Comparison of ENCODE assay signal across 15 cellular contexts in genomic region chr5:79800979-79801827, GRCh38.
A peak's percentile ranks its signal among the peaks of the same experiment; 100 is the strongest.
DNase-seq lines count a peak whose midpoint lies in the region; ATAC-seq, FAIRE-seq and TF ChIP-seq lines count a peak whose summit lies in the region.
"Had no signal": no experiment of that assay in that cellular context is flagged by ENCODE, and none has a peak within 500 bp of the region (broad histone marks: within the 10 kb centered on the region; RNA-seq: fewer than 3 reads in every experiment).

No MANE protein-coding gene starts in this region.

- TF ChIP-seq EP300 in H1 (IDR thresholded peaks at IDR 0.05; ENCODE audit: borderline replicate concordance in 1 of 2, low read depth in 2 of 2, low read length in 2 of 2): no peak

- POLR2A ChIA-PET in activated naive CD8-positive, alpha-beta T cell treated with anti-CD3 and anti-CD28 coated beads, Interleukin-2, amount 10 ng/mL, durations not matched to agents 7 days and 5 days (lab: Charles Lee): no interaction called here
- POLR2A ChIA-PET in H1 (lab: Charles Lee; ENCODE audit: partially characterized antibody): no interaction called here

- peak; percentile 63 for ATAC-seq in activated naive CD8-positive, alpha-beta T cell treated with anti-CD3 and anti-CD28 coated beads, Interleukin-2, amount 10 ng/mL, durations not matched to agents 7 days and 5 days (ENCODE audit: low read depth)
- ATAC-seq in activated naive CD8-positive, alpha-beta T cell treated with anti-CD3 and anti-CD28 coated beads, Interleukin-2, amount 50 U/mL, for 24 hours: no peak
- ATAC-seq in stimulated activated memory B cell treated with anti-CD40 and anti-IgM and Interleukin-4, amounts not matched to agents 10 μg/mL and 1 μg/mL and 100 μg/mL, for 72 hours: peak; percentile 54
- no peak for ATAC-seq in HG02885 (IDR thresholded peaks at IDR 0.05; ENCODE audit: poor library complexity, unreplicated experiment)

- no peaks in the 10 kb centered on the region for H4K20me1 ChIP-seq in H1 (replicated peaks in 1 of 2; ENCODE audit: control insufficient read depth in 1 of 2, insufficient read depth in 2 of 2, low read length in 2 of 2)

- peak overlapping the region; percentile 26 for H3K4me3 Mint-ChIP-seq in activated naive CD8-positive, alpha-beta T cell treated with anti-CD3 and anti-CD28 coated beads, Interleukin-2, amount 10 ng/mL, durations not matched to agents 7 days and 5 days
- H3K4me3 Mint-ChIP-seq in activated naive CD8-positive, alpha-beta T cell treated with anti-CD3 and anti-CD28 coated beads, Interleukin-2, amount 50 U/mL, for 24 hours: no peak overlapping the region
- no peak overlapping the region for H3K4me3 Mint-ChIP-seq in stimulated activated memory B cell treated with anti-CD40 and anti-IgM and Interleukin-4, amounts not matched to agents 10 μg/mL and 1 μg/mL and 100 μg/mL, for 72 hours
- H3K4me3 Mint-ChIP-seq: activated naive CD4-positive, alpha-beta T cell treated with anti-CD3 and anti-CD28 coated beads, Interleukin-2, amount 50 U/mL, for 24 hours; endodermal cell had no signal

- 93% methylated on average over 8 of the region's 8 CpGs; no CpG with 5 or more reads in 1 of the 2 experiments for WGBS in H1 (ENCODE audit: extremely low coverage in 1 of 2, insufficient coverage in 1 of 2, insufficient read length in 1 of 2, insufficient replicate concordance in 2 of 2, low coverage in 1 of 2, low lambda C conversion rate in 2 of 2, missing lambda C conversion rate in 1 of 2), 2 experiments

- no peak overlapping the region for H3K4ac ChIP-seq in H1 (replicated peaks; ENCODE audit: insufficient read length, low read depth, low read length)

- no peak overlapping the region for H3K18ac ChIP-seq in H1 (ENCODE audit: extremely low read depth, low read length)

- H3K14ac ChIP-seq in H1 (ENCODE audit: insufficient read length): no peak overlapping the region

- H3K56ac ChIP-seq in H1 (replicated peaks; ENCODE audit: insufficient read length, low read depth, low read length): no peak overlapping the region

- H4K91ac ChIP-seq in H1 (replicated peaks; ENCODE audit: insufficient read length, low read length): no peak overlapping the region

- no peak for TF ChIP-seq POLR2A in H1 (IDR thresholded peaks at IDR 0.05; ENCODE audit: control extremely low read depth in 1 of 2, low read depth in 2 of 2, low read length in 2 of 2)

- H3K4me1 Mint-ChIP-seq in activated naive CD8-positive, alpha-beta T cell treated with anti-CD3 and anti-CD28 coated beads, Interleukin-2, amount 10 ng/mL, durations not matched to agents 7 days and 5 days: peaks cover 19% of the 10 kb centered on the region
- H3K4me1 Mint-ChIP-seq in activated naive CD8-positive, alpha-beta T cell treated with anti-CD3 and anti-CD28 coated beads, Interleukin-2, amount 50 U/mL, for 24 hours: peaks cover 12% of the 10 kb centered on the region
- peaks cover 11% of the 10 kb centered on the region for H3K4me1 Mint-ChIP-seq in stimulated activated memory B cell treated with anti-CD40 and anti-IgM and Interleukin-4, amounts not matched to agents 10 μg/mL and 1 μg/mL and 100 μg/mL, for 72 hours
- H3K4me1 Mint-ChIP-seq: endodermal cell had no signal

- H3K9me3 Mint-ChIP-seq in activated naive CD8-positive, alpha-beta T cell treated with anti-CD3 and anti-CD28 coated beads, Interleukin-2, amount 10 ng/mL, durations not matched to agents 7 days and 5 days: no peaks in the 10 kb centered on the region
- no peaks in the 10 kb centered on the region for H3K9me3 Mint-ChIP-seq in activated naive CD8-positive, alpha-beta T cell treated with anti-CD3 and anti-CD28 coated beads, Interleukin-2, amount 50 U/mL, for 24 hours
- H3K9me3 Mint-ChIP-seq in stimulated activated memory B cell treated with anti-CD40 and anti-IgM and Interleukin-4, amounts not matched to agents 10 μg/mL and 1 μg/mL and 100 μg/mL, for 72 hours: no peaks in the 10 kb centered on the region
- H3K9me3 Mint-ChIP-seq: activated naive CD4-positive, alpha-beta T cell treated with anti-CD3 and anti-CD28 coated beads, Interleukin-2, amount 50 U/mL, for 24 hours; CD4-positive, alpha-beta memory T cell; endodermal cell had no signal

- no peak overlapping the region for H2BK12ac ChIP-seq in H1 (ENCODE audit: low read depth, low read length)

- H3K23me2 ChIP-seq in H1 (ENCODE audit: low read depth, low read length): no peaks in the 10 kb centered on the region

- H2AK5ac ChIP-seq in H1 (ENCODE audit: low read depth, low read length): no peak overlapping the region

- peak overlapping the region; percentile 65 for H3K27ac Mint-ChIP-seq in activated naive CD8-positive, alpha-beta T cell treated with anti-CD3 and anti-CD28 coated beads, Interleukin-2, amount 10 ng/mL, durations not matched to agents 7 days and 5 days
- no peak overlapping the region for H3K27ac Mint-ChIP-seq in activated naive CD8-positive, alpha-beta T cell treated with anti-CD3 and anti-CD28 coated beads, Interleukin-2, amount 50 U/mL, for 24 hours
- no peak overlapping the region for H3K27ac Mint-ChIP-seq in stimulated activated memory B cell treated with anti-CD40 and anti-IgM and Interleukin-4, amounts not matched to agents 10 μg/mL and 1 μg/mL and 100 μg/mL, for 72 hours
- H3K27ac Mint-ChIP-seq: activated naive CD4-positive, alpha-beta T cell treated with anti-CD3 and anti-CD28 coated beads, Interleukin-2, amount 50 U/mL, for 24 hours; endodermal cell had no signal

- TF ChIP-seq CTCF in H1 (IDR thresholded peaks at IDR 0.05; ENCODE audit: control extremely low read depth in 1 of 3, insufficient read depth in 1 of 3, low read depth in 1 of 3, low read length in 3 of 3): no peak

- H3K79me2 ChIP-seq in H1 (ENCODE audit: control insufficient read depth in 1 of 2, insufficient read depth in 2 of 2, low read length in 2 of 2): no peaks in the 10 kb centered on the region

- peaks cover 4% of the 10 kb centered on the region for H3K27me3 Mint-ChIP-seq in activated naive CD8-positive, alpha-beta T cell treated with anti-CD3 and anti-CD28 coated beads, Interleukin-2, amount 10 ng/mL, durations not matched to agents 7 days and 5 days
- no peaks in the 10 kb centered on the region for H3K27me3 Mint-ChIP-seq in activated naive CD8-positive, alpha-beta T cell treated with anti-CD3 and anti-CD28 coated beads, Interleukin-2, amount 50 U/mL, for 24 hours
- no peaks in the 10 kb centered on the region for H3K27me3 Mint-ChIP-seq in stimulated activated memory B cell treated with anti-CD40 and anti-IgM and Interleukin-4, amounts not matched to agents 10 μg/mL and 1 μg/mL and 100 μg/mL, for 72 hours
- H3K27me3 Mint-ChIP-seq: activated naive CD4-positive, alpha-beta T cell treated with anti-CD3 and anti-CD28 coated beads, Interleukin-2, amount 50 U/mL, for 24 hours had no signal

- no peak overlapping the region for H2BK120ac ChIP-seq in H1 (replicated peaks; ENCODE audit: low read depth, low read length)

- no peaks in the 10 kb centered on the region for H3K9me3 ChIP-seq in H1 (ENCODE audit: insufficient read depth in 2 of 2, low read depth in 1 of 2, low read length in 1 of 2)
- H3K9me3 ChIP-seq: prostate gland had no signal

- no peak overlapping the region for H2BK15ac ChIP-seq in H1 (ENCODE audit: low read length)

- H3K23ac ChIP-seq in H1 (ENCODE audit: insufficient read length): no peak overlapping the region

- CTCF ChIA-PET in H1 (lab: Charles Lee; ENCODE audit: partially characterized antibody): interaction anchor here (0.8 kb wide), 1 partner anchor 695 kb away, joined by 3 read pairs; no protein-coding TSS in a partner anchor

- H3K9ac ChIP-seq in H1 (replicated peaks in 1 of 4; ENCODE audit: extremely low read depth in 1 of 4, low read depth in 3 of 4, low read length in 3 of 4): no peak overlapping the region

- no peak for DNase-seq in activated naive CD8-positive, alpha-beta T cell treated with anti-CD3 and anti-CD28 coated beads, Interleukin-2, amount 10 ng/mL, durations not matched to agents 7 days and 5 days
- DNase-seq in activated naive CD8-positive, alpha-beta T cell treated with anti-CD3 and anti-CD28 coated beads, Interleukin-2, amount 50 U/mL, for 24 hours: no peak
- DNase-seq in NCI-H2107 (lab: John Stamatoyannopoulos, UW) (peak; percentile 25), H1 (ENCODE audit: low read depth in 1 of 2, low spot score in 2 of 2) (no peak), SK-N-DZ (ENCODE audit: low spot score) (no peak), frontal cortex (ENCODE audit: low spot score in 2 of 2) (no peak)
- DNase-seq: endodermal cell, NCI-H748 treated with DMSO at 0.1 percent for 48 hours had no signal

- H3K36me3 Mint-ChIP-seq in activated naive CD8-positive, alpha-beta T cell treated with anti-CD3 and anti-CD28 coated beads, Interleukin-2, amount 10 ng/mL, durations not matched to agents 7 days and 5 days: peaks cover 8% of the 10 kb centered on the region
- no peaks in the 10 kb centered on the region for H3K36me3 Mint-ChIP-seq in activated naive CD8-positive, alpha-beta T cell treated with anti-CD3 and anti-CD28 coated beads, Interleukin-2, amount 50 U/mL, for 24 hours (ENCODE audit: low read depth)
- no peaks in the 10 kb centered on the region for H3K36me3 Mint-ChIP-seq in stimulated activated memory B cell treated with anti-CD40 and anti-IgM and Interleukin-4, amounts not matched to agents 10 μg/mL and 1 μg/mL and 100 μg/mL, for 72 hours
- H3K36me3 Mint-ChIP-seq: activated naive CD4-positive, alpha-beta T cell treated with anti-CD3 and anti-CD28 coated beads, Interleukin-2, amount 50 U/mL, for 24 hours; CD4-positive, alpha-beta memory T cell had no signal

- H2BK5ac ChIP-seq in H1 (ENCODE audit: low read depth, low read length): no peak overlapping the region

- no peak overlapping the region for H2BK20ac ChIP-seq in H1 (ENCODE audit: low read length)

- no peaks in the 10 kb centered on the region for H3K79me1 ChIP-seq in H1 (ENCODE audit: low read depth, low read length)

- no peak overlapping the region for H3K4me2 ChIP-seq in H1 (ENCODE audit: insufficient read depth in 1 of 2, low read depth in 2 of 2, low read length in 2 of 2)

- H3K27ac ChIP-seq in H1 (ENCODE audit: low read depth, low read length): no peak overlapping the region
- H3K27ac ChIP-seq: HL-60, prostate gland had no signal

- no peak for TF ChIP-seq RAD21 in H1 (IDR thresholded peaks at IDR 0.05 in 1 of 2, conservative IDR thresholded peaks at IDR 0.05 in 1 of 2; ENCODE audit: low read depth in 2 of 2, low read length in 2 of 2)

- H3K27me3 ChIP-seq in H1 (replicated peaks in 1 of 4; ENCODE audit: control insufficient read depth in 3 of 4, extremely low read depth in 1 of 4, insufficient read depth in 3 of 4, low read length in 3 of 4): no peaks in the 10 kb centered on the region

- no peak overlapping the region for H4K5ac ChIP-seq in H1 (ENCODE audit: insufficient read length, low read depth, low read length)

- no peaks in the 10 kb centered on the region for H3K36me3 ChIP-seq in H1 (ENCODE audit: control insufficient read depth in 2 of 4, insufficient read depth in 4 of 4, low read length in 3 of 4)
- H3K36me3 ChIP-seq: prostate gland had no signal

- FAIRE-seq in H1 (lab: Jason Lieb, UNC) (no peak), frontal cortex (lab: Jason Lieb, UNC) (no peak)
- FAIRE-seq: islet of Langerhans had no signal

- no peak overlapping the region for H3K4me3 ChIP-seq in H1 (ENCODE audit: extremely low read depth in 1 of 4, insufficient read depth in 2 of 4, low read depth in 3 of 4, low read length in 4 of 4)
- H3K4me3 ChIP-seq: prostate gland had no signal

- H3K4me1 ChIP-seq in H1 (replicated peaks in 1 of 4; ENCODE audit: control insufficient read depth in 3 of 4, insufficient read depth in 4 of 4, low read length in 3 of 4): no peaks in the 10 kb centered on the region
- H3K4me1 ChIP-seq: prostate gland had no signal

- H2AFZ ChIP-seq in H1 (ENCODE audit: low read length): no peak overlapping the region

- H4K8ac ChIP-seq in H1 (ENCODE audit: extremely low read depth, insufficient read depth, low read length): no peak overlapping the region

Comparison
In these comparisons a context has a peak if more than half of its experiments do, and no peak if none do; other contexts are left out.
1. ATAC-seq: peak in activated naive CD8-positive, alpha-beta T cell treated with anti-CD3 and anti-CD28 coated beads, Interleukin-2, amount 10 ng/mL, durations not matched to agents 7 days and 5 days (single experiment) and stimulated activated memory B cell treated with anti-CD40 and anti-IgM and Interleukin-4, amounts not matched to agents 10 μg/mL and 1 μg/mL and 100 μg/mL, for 72 hours (single experiment); none in activated naive CD8-positive, alpha-beta T cell treated with anti-CD3 and anti-CD28 coated beads, Interleukin-2, amount 50 U/mL, for 24 hours (single experiment) and HG02885 (single experiment).